Comparison of ENCODE assay signal across 1 cellular context in genomic region chr1:114032271-114033218, GRCh38.
TF ChIP-seq lines count a peak whose summit lies in the region.

No MANE protein-coding gene starts in this region.

TF ChIP-seq in SK-N-SH, 30 proteins besides CTCF, POLR2A, EP300 and RAD21:
- TF ChIP-seq, protein P1, sequence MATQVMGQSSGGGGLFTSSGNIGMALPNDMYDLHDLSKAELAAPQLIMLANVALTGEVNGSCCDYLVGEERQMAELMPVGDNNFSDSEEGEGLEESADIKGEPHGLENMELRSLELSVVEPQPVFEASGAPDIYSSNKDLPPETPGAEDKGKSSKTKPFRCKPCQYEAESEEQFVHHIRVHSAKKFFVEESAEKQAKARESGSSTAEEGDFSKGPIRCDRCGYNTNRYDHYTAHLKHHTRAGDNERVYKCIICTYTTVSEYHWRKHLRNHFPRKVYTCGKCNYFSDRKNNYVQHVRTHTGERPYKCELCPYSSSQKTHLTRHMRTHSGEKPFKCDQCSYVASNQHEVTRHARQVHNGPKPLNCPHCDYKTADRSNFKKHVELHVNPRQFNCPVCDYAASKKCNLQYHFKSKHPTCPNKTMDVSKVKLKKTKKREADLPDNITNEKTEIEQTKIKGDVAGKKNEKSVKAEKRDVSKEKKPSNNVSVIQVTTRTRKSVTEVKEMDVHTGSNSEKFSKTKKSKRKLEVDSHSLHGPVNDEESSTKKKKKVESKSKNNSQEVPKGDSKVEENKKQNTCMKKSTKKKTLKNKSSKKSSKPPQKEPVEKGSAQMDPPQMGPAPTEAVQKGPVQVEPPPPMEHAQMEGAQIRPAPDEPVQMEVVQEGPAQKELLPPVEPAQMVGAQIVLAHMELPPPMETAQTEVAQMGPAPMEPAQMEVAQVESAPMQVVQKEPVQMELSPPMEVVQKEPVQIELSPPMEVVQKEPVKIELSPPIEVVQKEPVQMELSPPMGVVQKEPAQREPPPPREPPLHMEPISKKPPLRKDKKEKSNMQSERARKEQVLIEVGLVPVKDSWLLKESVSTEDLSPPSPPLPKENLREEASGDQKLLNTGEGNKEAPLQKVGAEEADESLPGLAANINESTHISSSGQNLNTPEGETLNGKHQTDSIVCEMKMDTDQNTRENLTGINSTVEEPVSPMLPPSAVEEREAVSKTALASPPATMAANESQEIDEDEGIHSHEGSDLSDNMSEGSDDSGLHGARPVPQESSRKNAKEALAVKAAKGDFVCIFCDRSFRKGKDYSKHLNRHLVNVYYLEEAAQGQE (IDR thresholded peaks at IDR 0.05; ENCODE audit: low read depth, low read length) = no peak
- TF ChIP-seq GABPA (IDR thresholded peaks at IDR 0.05; ENCODE audit: low read depth) = peak; percentile 22; the same call in 1 of the 2 replicates
- TF ChIP-seq SIN3A (IDR thresholded peaks at IDR 0.05; ENCODE audit: borderline replicate concordance, low read depth, low read length) = 0 out of 2 replicates have a peak, but pooled peaks have one; percentile 16
- no peak for TF ChIP-seq SMC3 (IDR thresholded peaks at IDR 0.05; ENCODE audit: low read depth, low read length)
- TF ChIP-seq GATA2 (CRISPR knock-in tag; IDR thresholded peaks at IDR 0.05) = no peak
- TF ChIP-seq USF1 (IDR thresholded peaks at IDR 0.05; ENCODE audit: borderline replicate concordance, low read depth) = no peak
- TF ChIP-seq TEAD4 (IDR thresholded peaks at IDR 0.05; ENCODE audit: borderline replicate concordance, insufficient read depth) = peak; percentile 74
- TF ChIP-seq MXI1 (IDR thresholded peaks at IDR 0.05; ENCODE audit: low read depth, low read length) = no peak
- TF ChIP-seq, protein P2, sequence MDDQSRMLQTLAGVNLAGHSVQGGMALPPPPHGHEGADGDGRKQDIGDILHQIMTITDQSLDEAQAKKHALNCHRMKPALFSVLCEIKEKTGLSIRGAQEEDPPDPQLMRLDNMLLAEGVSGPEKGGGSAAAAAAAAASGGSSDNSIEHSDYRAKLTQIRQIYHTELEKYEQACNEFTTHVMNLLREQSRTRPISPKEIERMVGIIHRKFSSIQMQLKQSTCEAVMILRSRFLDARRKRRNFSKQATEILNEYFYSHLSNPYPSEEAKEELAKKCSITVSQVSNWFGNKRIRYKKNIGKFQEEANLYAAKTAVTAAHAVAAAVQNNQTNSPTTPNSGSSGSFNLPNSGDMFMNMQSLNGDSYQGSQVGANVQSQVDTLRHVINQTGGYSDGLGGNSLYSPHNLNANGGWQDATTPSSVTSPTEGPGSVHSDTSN (IDR thresholded peaks at IDR 0.05) = peak; percentile 93
- TF ChIP-seq, protein P3, sequence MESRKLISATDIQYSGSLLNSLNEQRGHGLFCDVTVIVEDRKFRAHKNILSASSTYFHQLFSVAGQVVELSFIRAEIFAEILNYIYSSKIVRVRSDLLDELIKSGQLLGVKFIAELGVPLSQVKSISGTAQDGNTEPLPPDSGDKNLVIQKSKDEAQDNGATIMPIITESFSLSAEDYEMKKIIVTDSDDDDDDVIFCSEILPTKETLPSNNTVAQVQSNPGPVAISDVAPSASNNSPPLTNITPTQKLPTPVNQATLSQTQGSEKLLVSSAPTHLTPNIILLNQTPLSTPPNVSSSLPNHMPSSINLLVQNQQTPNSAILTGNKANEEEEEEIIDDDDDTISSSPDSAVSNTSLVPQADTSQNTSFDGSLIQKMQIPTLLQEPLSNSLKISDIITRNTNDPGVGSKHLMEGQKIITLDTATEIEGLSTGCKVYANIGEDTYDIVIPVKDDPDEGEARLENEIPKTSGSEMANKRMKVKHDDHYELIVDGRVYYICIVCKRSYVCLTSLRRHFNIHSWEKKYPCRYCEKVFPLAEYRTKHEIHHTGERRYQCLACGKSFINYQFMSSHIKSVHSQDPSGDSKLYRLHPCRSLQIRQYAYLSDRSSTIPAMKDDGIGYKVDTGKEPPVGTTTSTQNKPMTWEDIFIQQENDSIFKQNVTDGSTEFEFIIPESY (IDR thresholded peaks at IDR 0.05; ENCODE audit: borderline replicate concordance, low read depth) = peak; percentile 81; the same call in 1 of the 2 replicates
- TF ChIP-seq RCOR1 (IDR thresholded peaks at IDR 0.05; ENCODE audit: low read length) = no peak
- peak; percentile 98 for TF ChIP-seq JUND (IDR thresholded peaks at IDR 0.05)
- TF ChIP-seq RXRA (IDR thresholded peaks at IDR 0.05; ENCODE audit: borderline replicate concordance, low read depth) = peak; percentile 83; the same call in 1 of the 2 replicates
- peak; percentile 99 for TF ChIP-seq FOSL2 (IDR thresholded peaks at IDR 0.05; ENCODE audit: borderline replicate concordance, low read depth)
- TF ChIP-seq, protein P4, sequence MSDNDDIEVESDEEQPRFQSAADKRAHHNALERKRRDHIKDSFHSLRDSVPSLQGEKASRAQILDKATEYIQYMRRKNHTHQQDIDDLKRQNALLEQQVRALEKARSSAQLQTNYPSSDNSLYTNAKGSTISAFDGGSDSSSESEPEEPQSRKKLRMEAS (IDR thresholded peaks at IDR 0.05; ENCODE audit: low read depth) = no peak; the same call in 1 of the 2 replicates
- TF ChIP-seq NRF1 (IDR thresholded peaks at IDR 0.05; ENCODE audit: low read depth, low read length) = no peak
- no peak for TF ChIP-seq CHD2 (IDR thresholded peaks at IDR 0.05; ENCODE audit: low read length, partially characterized antibody)
- peak; percentile 35; the same call in 1 of the 2 replicates for TF ChIP-seq YY1 (IDR thresholded peaks at IDR 0.05; ENCODE audit: low read depth)
- TF ChIP-seq ELF1 (IDR thresholded peaks at IDR 0.05) = no peak
- no peak for TF ChIP-seq RFX5 (IDR thresholded peaks at IDR 0.05; ENCODE audit: low read length)
- TF ChIP-seq FOXJ3 (CRISPR knock-in tag; IDR thresholded peaks at IDR 0.05) = no peak
- TF ChIP-seq, protein P5, sequence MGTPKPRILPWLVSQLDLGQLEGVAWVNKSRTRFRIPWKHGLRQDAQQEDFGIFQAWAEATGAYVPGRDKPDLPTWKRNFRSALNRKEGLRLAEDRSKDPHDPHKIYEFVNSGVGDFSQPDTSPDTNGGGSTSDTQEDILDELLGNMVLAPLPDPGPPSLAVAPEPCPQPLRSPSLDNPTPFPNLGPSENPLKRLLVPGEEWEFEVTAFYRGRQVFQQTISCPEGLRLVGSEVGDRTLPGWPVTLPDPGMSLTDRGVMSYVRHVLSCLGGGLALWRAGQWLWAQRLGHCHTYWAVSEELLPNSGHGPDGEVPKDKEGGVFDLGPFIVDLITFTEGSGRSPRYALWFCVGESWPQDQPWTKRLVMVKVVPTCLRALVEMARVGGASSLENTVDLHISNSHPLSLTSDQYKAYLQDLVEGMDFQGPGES (IDR thresholded peaks at IDR 0.05; ENCODE audit: low read depth, low read length) = no peak
- no peak for TF ChIP-seq USF2 (IDR thresholded peaks at IDR 0.05; ENCODE audit: borderline replicate concordance, low read depth, low read length)
- no peak for TF ChIP-seq EZH2phosphoT487 (IDR thresholded peaks at IDR 0.05; ENCODE audit: borderline replicate concordance, low read depth)
- TF ChIP-seq MEF2A (IDR thresholded peaks at IDR 0.05; ENCODE audit: borderline replicate concordance, low read depth) = peak; percentile 95
- peak; percentile 93 for TF ChIP-seq NFIC (IDR thresholded peaks at IDR 0.05; ENCODE audit: borderline replicate concordance)
- TF ChIP-seq POLR2AphosphoS5 (IDR thresholded peaks at IDR 0.05; ENCODE audit: low read depth, low read length) = peak; percentile 78; the same call in 1 of the 2 replicates
- TF ChIP-seq TCF12 (IDR thresholded peaks at IDR 0.05) = peak; percentile 97
- no peak for TF ChIP-seq TAF1 (IDR thresholded peaks at IDR 0.05; ENCODE audit: borderline replicate concordance, low read depth, low read length)
- TF ChIP-seq FOXM1 (IDR thresholded peaks at IDR 0.05; ENCODE audit: low read depth) = peak; percentile 46; the same call in 1 of the 2 replicates
